In genomic region chr3:48470286-48470685, GRCh38 we compare ENCODE assay signal across 12 cellular contexts. TPM values are rescaled to one million over a fixed set of nuclear protein-coding genes. Genes with fewer than 3 reads are reported as not detected.
A peak's percentile ranks its signal among the peaks of the same experiment; 100 is the strongest.
DNase-seq lines count a peak whose midpoint lies in the region; ATAC-seq and TF ChIP-seq lines count a peak whose summit lies in the region.
"Had no signal": no experiment of that assay in that cellular context is flagged by ENCODE, and none has a peak within 500 bp of the region (broad histone marks: within the 10 kb centered on the region; RNA-seq: fewer than 3 reads in every experiment).

No MANE protein-coding gene starts in this region.

- peak overlapping the region; percentile 94 for H3K27ac Mint-ChIP-seq in CD4-positive, alpha-beta T cell
- peak overlapping the region; percentile 100 for H3K27ac Mint-ChIP-seq in dendritic cell treated with granulocyte-macrophage colony-stimulating factor and Interleukin-4, amounts not matched to agents 40 ng/mL and 50 ng/mL, for 4 days

- no peaks in the 10 kb centered on the region for H3F3A ChIP-seq in Loucy (ENCODE audit: low read depth)

- no peak for ATAC-seq in CD4-positive, alpha-beta T cell (ENCODE audit: poor library complexity)
- ATAC-seq in GM19397 (IDR thresholded peaks at IDR 0.05; ENCODE audit: unreplicated experiment): no peak
- ATAC-seq: pancreas had no signal

- H3K36me3 ChIP-seq in Loucy (ENCODE audit: insufficient read depth, low read length) (peaks cover 9% of the 10 kb centered on the region; the same call in 1 of the 2 replicates), osteoblast (ENCODE audit: insufficient read depth, low read length) (peaks cover 27% of the 10 kb centered on the region)
- H3K36me3 ChIP-seq: pancreas had no signal

- peaks cover 67% of the 10 kb centered on the region for H3K4me1 Mint-ChIP-seq in CD4-positive, alpha-beta T cell (ENCODE audit: low read depth)
- peaks cover 66% of the 10 kb centered on the region for H3K4me1 Mint-ChIP-seq in dendritic cell treated with granulocyte-macrophage colony-stimulating factor and Interleukin-4, amounts not matched to agents 40 ng/mL and 50 ng/mL, for 4 days (ENCODE audit: low read depth)

- H3K79me2 ChIP-seq in Loucy (ENCODE audit: insufficient read depth, low read length) (peaks cover 65% of the 10 kb centered on the region), osteoblast (ENCODE audit: insufficient read depth, low read length) (peaks cover 59% of the 10 kb centered on the region)

- H3K4me3 ChIP-seq in Loucy (ENCODE audit: low read length, poor library complexity, severe bottlenecking) (peak overlapping the region; percentile 16), osteoblast (ENCODE audit: insufficient read depth, low read length) (no peak overlapping the region)
- H3K4me3 ChIP-seq: pancreas had no signal

- TF ChIP-seq CTCF in CD4-positive, alpha-beta T cell (IDR thresholded peaks at IDR 0.05): no peak
- TF ChIP-seq CTCF in Loucy (conservative IDR thresholded peaks at IDR 0.05; ENCODE audit: low read length): no peak
- no peak for TF ChIP-seq CTCF in osteoblast (IDR thresholded peaks at IDR 0.05; ENCODE audit: extremely low read depth, low read depth, low read length)
- no peak for TF ChIP-seq CTCF in GM10248 (IDR thresholded peaks at IDR 0.05; ENCODE audit: control extremely low read depth, extremely low read depth, low read depth, missing control alignments)

- H3K4me3 Mint-ChIP-seq in CD4-positive, alpha-beta T cell: peak overlapping the region; percentile 79
- H3K4me3 Mint-ChIP-seq in dendritic cell treated with granulocyte-macrophage colony-stimulating factor and Interleukin-4, amounts not matched to agents 40 ng/mL and 50 ng/mL, for 4 days: no peak overlapping the region

- H3K9me3 ChIP-seq in CD4-positive, alpha-beta T cell (ENCODE audit: control insufficient read depth, low read length): no peaks in the 10 kb centered on the region
- H3K9me3 ChIP-seq in Loucy (ENCODE audit: insufficient read depth, low read depth, low read length) (no peaks in the 10 kb centered on the region), osteoblast (ENCODE audit: low read depth, low read length) (no peaks in the 10 kb centered on the region)
- H3K9me3 ChIP-seq: pancreas had no signal

- peak overlapping the region; percentile 50 for H3K9ac ChIP-seq in Loucy (ENCODE audit: low read depth, low read length, poor library complexity, severe bottlenecking)

- POLR2A ChIA-PET in CD4-positive, alpha-beta T cell (lab: Charles Lee): interaction anchor here (1.2 to 2.1 kb wide), 4 partner anchors 24 to 86 kb away, joined by 3 to 9 read pairs (median 4); partner anchors contain the start of genes ATRIP, CCDC51, PFKFB4 and TMA7
- POLR2A ChIA-PET in GM10248 (lab: Yijun Ruan, JAX): no interaction called here

- no peaks in the 10 kb centered on the region for H3K27me3 Mint-ChIP-seq in CD4-positive, alpha-beta T cell
- H3K27me3 Mint-ChIP-seq in dendritic cell treated with granulocyte-macrophage colony-stimulating factor and Interleukin-4, amounts not matched to agents 40 ng/mL and 50 ng/mL, for 4 days: no peaks in the 10 kb centered on the region

- H2AFZ ChIP-seq in Loucy (ENCODE audit: low read length) (no peak overlapping the region), osteoblast (ENCODE audit: low read length) (no peak overlapping the region)

- CTCF ChIA-PET in CD4-positive, alpha-beta T cell (lab: Charles Lee): interaction anchor here (0.6 to 1.3 kb wide), 3 partner anchors 34 to 69 kb away, joined by 3 to 5 read pairs (median 3); no protein-coding TSS in a partner anchor
- CTCF ChIA-PET in GM10248 (lab: Yijun Ruan, JAX): interaction anchor here (1.4 to 5.8 kb wide), 3 partner anchors 17 to 34 kb away, joined by 3 to 37 read pairs (median 4); partner anchors contain the start of gene ATRIP

- no peaks in the 10 kb centered on the region for H3K9me2 ChIP-seq in Loucy (replicated peaks; ENCODE audit: low read depth, low read length)

- no peaks in the 10 kb centered on the region for H3K9me3 Mint-ChIP-seq in CD4-positive, alpha-beta T cell
- H3K9me3 Mint-ChIP-seq in dendritic cell treated with granulocyte-macrophage colony-stimulating factor and Interleukin-4, amounts not matched to agents 40 ng/mL and 50 ng/mL, for 4 days: no peaks in the 10 kb centered on the region

- H3K4me1 ChIP-seq in Loucy (ENCODE audit: insufficient read depth, low read length, poor library complexity, severe bottlenecking) (peaks cover 51% of the 10 kb centered on the region), osteoblast (ENCODE audit: insufficient read depth, low read length) (peaks cover 35% of the 10 kb centered on the region)

- peak overlapping the region; percentile 30 for H3K27ac ChIP-seq in CD4-positive, alpha-beta T cell (ENCODE audit: low read depth, low read length)
- peak overlapping the region; percentile 12 for H3K27ac ChIP-seq in osteoblast (ENCODE audit: low read depth, low read length)
- H3K27ac ChIP-seq: pancreas had no signal

- H4K20me1 ChIP-seq in Loucy (ENCODE audit: insufficient read depth, low read length, poor library complexity, severe bottlenecking) (peaks cover 16% of the 10 kb centered on the region), osteoblast (ENCODE audit: insufficient read depth, low read length) (peaks cover 4% of the 10 kb centered on the region)

- peak overlapping the region; percentile 59 for H3K4me2 ChIP-seq in Loucy (ENCODE audit: low read depth, low read length, poor library complexity, severe bottlenecking)
- no peak overlapping the region for H3K4me2 ChIP-seq in osteoblast (ENCODE audit: insufficient read depth, low read length)

- no peaks in the 10 kb centered on the region for H3K27me3 ChIP-seq in CD4-positive, alpha-beta T cell (ENCODE audit: control insufficient read depth, insufficient read depth, low read length)
- H3K27me3 ChIP-seq in Loucy (ENCODE audit: insufficient read depth, low read length, poor library complexity, severe bottlenecking) (no peaks in the 10 kb centered on the region), osteoblast (ENCODE audit: insufficient read depth, low read length) (no peaks in the 10 kb centered on the region)
- H3K27me3 ChIP-seq: pancreas had no signal

- peaks cover 50% of the 10 kb centered on the region for H3K36me3 Mint-ChIP-seq in CD4-positive, alpha-beta T cell (ENCODE audit: low read depth)
- peaks cover 72% of the 10 kb centered on the region for H3K36me3 Mint-ChIP-seq in dendritic cell treated with granulocyte-macrophage colony-stimulating factor and Interleukin-4, amounts not matched to agents 40 ng/mL and 50 ng/mL, for 4 days (ENCODE audit: low read depth)

- intact Hi-C loops in CD4-positive, alpha-beta T cell (cut with DNase I, micrococcal nuclease): no loop called here
- intact Hi-C loops in dendritic cell treated with granulocyte-macrophage colony-stimulating factor and Interleukin-4, amounts not matched to agents 40 ng/mL and 50 ng/mL, for 4 days (cut with micrococcal nuclease): no loop called here

- no peak for DNase-seq in CD4-positive, alpha-beta T cell
- DNase-seq in osteoblast (ENCODE audit: insufficient read length, low spot score, missing footprints) (no peak), GM10248 (ENCODE audit: extremely low spot score) (no peak), NCI-H128 (lab: John Stamatoyannopoulos, UW; ENCODE audit: unreplicated experiment) (no peak)
- DNase-seq in stimulated activated CD4-positive, alpha-beta T cell treated with anti-CD3 and anti-CD28 coated beads, Interleukin-2, amount 100 ng/mL, for 48 hours: no peak
- DNase-seq: cerebellar nuclear complex, GF-D8, NCI-H774 had no signal

RNA-seq across cellular contexts. Expression of gene ATRIP, which starts 23.7 kb away (rescaled TPM):
- 10 to 100 TPM in 1 of 2 experiments, 1 to 10 TPM in 1; 8.8 to 10.3 TPM for total RNA-seq in CD4-positive, alpha-beta T cell
- total RNA-seq in osteoblast: 5.0 and 5.1 TPM in 2 replicates

RNA-seq across cellular contexts. Expression of gene TMA7, which starts 30.2 kb away (rescaled TPM):
- 100 to 1,000 TPM; 289 to 297 TPM for total RNA-seq in CD4-positive, alpha-beta T cell
- total RNA-seq in osteoblast: 128 and 135 TPM in 2 replicates

RNA-seq across cellular contexts. Expression of gene CCDC51, which starts 30.4 kb away (rescaled TPM):
- total RNA-seq in CD4-positive, alpha-beta T cell: 1 to 10 TPM; 5.5 to 5.8 TPM
- 13.3 and 17.4 TPM in 2 replicates for total RNA-seq in osteoblast

RNA-seq across cellular contexts. Expression of gene SHISA5, which starts 33.7 kb away (rescaled TPM):
- total RNA-seq in CD4-positive, alpha-beta T cell: 100 to 1,000 TPM; 102 to 109 TPM
- 99.3 and 105 TPM in 2 replicates for total RNA-seq in osteoblast

RNA-seq across cellular contexts. Expression of gene PLXNB1, which starts 40.4 kb away (rescaled TPM):
- total RNA-seq in CD4-positive, alpha-beta T cell: 1 to 10 TPM; 1.1 to 2.0 TPM
- 23.3 and 33.7 TPM in 2 replicates for total RNA-seq in osteoblast
